11 cellular contexts compared by ENCODE assay signal in genomic region chr13:71244181-71244580, GRCh38.
"Had no signal": no experiment of that assay in that cellular context is flagged by ENCODE, and none has a peak within 500 bp of the region (broad histone marks: within the 10 kb centered on the region; RNA-seq: fewer than 3 reads in every experiment).

No MANE protein-coding gene starts in this region.

- DNase-seq: GM23248, GOT3, H7, H9, HCEC 1CT, HFFc6 had no signal

- FAIRE-seq: H1, H54 had no signal

- H2AFZ ChIP-seq: GM23248, GM23338 had no signal

- H3K36me3 ChIP-seq: HAP-1 had no signal

- H3K4me3 Mint-ChIP-seq: GM23338, H9, HFFc6 had no signal

- H3K27ac Mint-ChIP-seq: GM23338, H9, HFFc6 had no signal

- H3K27ac ChIP-seq: GM23248 had no signal

- ATAC-seq: GM23338, HCT116 had no signal

- H3K4me2 ChIP-seq: GM23338 had no signal

- H3K9ac ChIP-seq: GM23248 had no signal

- H3K9me3 Mint-ChIP-seq: GM23338, H9 had no signal

- H3K4me3 ChIP-seq: GM23248, GM23338, HAP-1 had no signal

- H3K9me3 ChIP-seq: HAP-1 had no signal
